In the genomic region with DNA sequence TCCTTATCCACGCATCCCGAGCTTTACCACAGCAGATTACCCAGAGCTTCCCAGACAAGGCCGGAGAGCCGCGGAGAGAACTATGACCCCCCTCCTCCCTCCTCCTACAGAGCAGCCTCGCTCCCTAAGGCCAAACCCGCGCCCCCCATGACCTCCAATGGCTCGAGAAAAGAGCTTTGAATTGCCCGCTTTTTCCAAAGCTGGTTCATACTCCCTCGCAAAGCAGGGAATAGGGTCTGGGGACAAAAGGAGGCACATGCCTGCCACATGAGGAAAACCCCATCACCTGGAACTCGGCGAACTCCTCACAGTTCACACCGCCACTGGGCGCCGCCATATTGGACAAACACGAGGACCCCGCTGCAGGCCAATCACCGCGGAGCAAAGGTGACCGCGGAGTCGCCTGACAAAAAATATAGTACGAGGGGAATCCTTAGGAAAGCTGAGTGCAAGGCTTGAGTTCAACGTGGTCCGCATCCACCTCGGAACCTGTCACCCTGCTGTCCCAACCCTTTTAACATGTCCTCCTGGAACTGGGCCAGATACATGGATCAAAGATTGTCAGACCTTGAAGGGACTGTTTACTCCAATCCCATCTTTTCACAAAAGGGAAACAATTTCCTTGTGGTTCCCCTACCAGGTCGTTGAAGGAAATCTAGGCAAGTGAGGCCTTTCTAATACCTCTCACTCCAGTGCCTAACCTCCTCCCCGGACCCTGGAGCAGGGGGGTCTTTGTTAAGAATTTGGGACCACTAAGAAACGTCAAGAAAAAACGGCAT, we compare ENCODE assay signal across 1 cellular context.
TF ChIP-seq lines count a peak whose summit lies in the region.

A gene (minus strand): TSS at position 344 of the 779 bp plus-strand sequence. CDS start 7 bp downstream, at position 337.

TF ChIP-seq in HepG2, 621 proteins besides CTCF, POLR2A, EP300 and RAD21 (continued from another document and continues in another):
- TF ChIP-seq, protein P1, sequence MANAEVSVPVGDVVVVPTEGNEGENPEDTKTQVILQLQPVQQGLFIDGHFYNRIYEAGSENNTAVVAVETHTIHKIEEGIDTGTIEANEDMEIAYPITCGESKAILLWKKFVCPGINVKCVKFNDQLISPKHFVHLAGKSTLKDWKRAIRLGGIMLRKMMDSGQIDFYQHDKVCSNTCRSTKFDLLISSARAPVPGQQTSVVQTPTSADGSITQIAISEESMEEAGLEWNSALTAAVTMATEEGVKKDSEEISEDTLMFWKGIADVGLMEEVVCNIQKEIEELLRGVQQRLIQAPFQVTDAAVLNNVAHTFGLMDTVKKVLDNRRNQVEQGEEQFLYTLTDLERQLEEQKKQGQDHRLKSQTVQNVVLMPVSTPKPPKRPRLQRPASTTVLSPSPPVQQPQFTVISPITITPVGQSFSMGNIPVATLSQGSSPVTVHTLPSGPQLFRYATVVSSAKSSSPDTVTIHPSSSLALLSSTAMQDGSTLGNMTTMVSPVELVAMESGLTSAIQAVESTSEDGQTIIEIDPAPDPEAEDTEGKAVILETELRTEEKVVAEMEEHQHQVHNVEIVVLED (CRISPR knock-in tag; IDR thresholded peaks at IDR 0.05; ENCODE audit: borderline replicate concordance) = peak; percentile 58; the same call in 1 of the 2 replicates
- TF ChIP-seq NFYC (CRISPR knock-in tag; IDR thresholded peaks at IDR 0.05) (peak; percentile 84), CCAR2 (optimal IDR thresholded peaks at IDR 0.05; ENCODE audit: low read depth, low read length) (no peak), ZBTB7B (CRISPR knock-in tag; IDR thresholded peaks at IDR 0.05) (peak; percentile 73), MED8 (CRISPR knock-in tag; IDR thresholded peaks at IDR 0.05; ENCODE audit: insufficient replicate concordance) (peak; percentile 64), ZBTB7A (CRISPR knock-in tag; IDR thresholded peaks at IDR 0.05) (peak; percentile 77; the same call in 1 of the 2 replicates), ERF (CRISPR knock-in tag; IDR thresholded peaks at IDR 0.05) (peak; percentile 44; the same call in 1 of the 2 replicates), ZC3H13 (CRISPR knock-in tag; IDR thresholded peaks at IDR 0.05) (0 out of 2 replicates have a peak, but pooled peaks have one; percentile 41), MED1 (CRISPR knock-in tag; IDR thresholded peaks at IDR 0.05) (peak; percentile 59; the same call in 1 of the 2 replicates), ZFYVE20 (CRISPR knock-in tag; IDR thresholded peaks at IDR 0.05; ENCODE audit: borderline replicate concordance, low read depth) (no peak), JUND (CRISPR knock-in tag; IDR thresholded peaks at IDR 0.05) (no peak), HNRNPLL (IDR thresholded peaks at IDR 0.05; ENCODE audit: low read depth, low read length, poor library complexity, severe bottlenecking) (peak; percentile 34), TBL1XR1 (IDR thresholded peaks at IDR 0.05; ENCODE audit: borderline replicate concordance, low read length, partially characterized antibody) (no peak), ZNF572 (CRISPR knock-in tag; IDR thresholded peaks at IDR 0.05) (peak; percentile 70; the same call in 1 of the 2 replicates), TBX2 (CRISPR knock-in tag; IDR thresholded peaks at IDR 0.05; ENCODE audit: borderline replicate concordance) (peak; percentile 79), PHF21A (CRISPR knock-in tag; IDR thresholded peaks at IDR 0.05) (peak; percentile 69; the same call in 1 of the 2 replicates), ZNF7 (CRISPR knock-in tag; IDR thresholded peaks at IDR 0.05) (peak; percentile 8; the same call in 1 of the 2 replicates), RFX1 (IDR thresholded peaks at IDR 0.05) (no peak), GTF3A (CRISPR knock-in tag; conservative IDR thresholded peaks at IDR 0.05) (peak; percentile 88; the same call in 1 of the 2 replicates), GATAD1 (CRISPR knock-in tag; IDR thresholded peaks at IDR 0.05) (peak; percentile 98), ZNF501 (CRISPR knock-in tag; IDR thresholded peaks at IDR 0.05) (peak; percentile 94), FIP1L1 (IDR thresholded peaks at IDR 0.05; ENCODE audit: borderline replicate concordance, insufficient read depth, low read depth, low read length) (no peak), NFKB2 (CRISPR knock-in tag; IDR thresholded peaks at IDR 0.05; ENCODE audit: borderline replicate concordance) (peak; percentile 83; the same call in 1 of the 2 replicates), SAP130 (CRISPR knock-in tag; IDR thresholded peaks at IDR 0.05; ENCODE audit: low read depth) (peak; percentile 81), NCOA2 (CRISPR knock-in tag; IDR thresholded peaks at IDR 0.05) (peak; percentile 42), AGO1 (IDR thresholded peaks at IDR 0.05; ENCODE audit: low read depth, low read length, poor library complexity, severe bottlenecking) (no peak), PITX1 (CRISPR knock-in tag; IDR thresholded peaks at IDR 0.05) (peak; percentile 44; the same call in 1 of the 2 replicates), POLR2AphosphoS5 (IDR thresholded peaks at IDR 0.05; ENCODE audit: low read depth, low read length) (peak; percentile 94), ZNF451 (CRISPR knock-in tag; IDR thresholded peaks at IDR 0.05) (peak; percentile 65), ZNF773 (CRISPR knock-in tag; IDR thresholded peaks at IDR 0.05; ENCODE audit: borderline replicate concordance) (peak; percentile 61; the same call in 1 of the 2 replicates), ZNF605 (CRISPR knock-in tag; IDR thresholded peaks at IDR 0.05) (peak; percentile 87), POGZ (CRISPR knock-in tag; IDR thresholded peaks at IDR 0.05) (peak; percentile 72; the same call in 1 of the 2 replicates), MXD4 (CRISPR knock-in tag; IDR thresholded peaks at IDR 0.05) (peak; percentile 80; the same call in 1 of the 2 replicates), DR1 (CRISPR knock-in tag; IDR thresholded peaks at IDR 0.05) (peak; percentile 81), FOSL1 (CRISPR knock-in tag; IDR thresholded peaks at IDR 0.05; ENCODE audit: borderline replicate concordance) (no peak)
- TF ChIP-seq, protein P2, sequence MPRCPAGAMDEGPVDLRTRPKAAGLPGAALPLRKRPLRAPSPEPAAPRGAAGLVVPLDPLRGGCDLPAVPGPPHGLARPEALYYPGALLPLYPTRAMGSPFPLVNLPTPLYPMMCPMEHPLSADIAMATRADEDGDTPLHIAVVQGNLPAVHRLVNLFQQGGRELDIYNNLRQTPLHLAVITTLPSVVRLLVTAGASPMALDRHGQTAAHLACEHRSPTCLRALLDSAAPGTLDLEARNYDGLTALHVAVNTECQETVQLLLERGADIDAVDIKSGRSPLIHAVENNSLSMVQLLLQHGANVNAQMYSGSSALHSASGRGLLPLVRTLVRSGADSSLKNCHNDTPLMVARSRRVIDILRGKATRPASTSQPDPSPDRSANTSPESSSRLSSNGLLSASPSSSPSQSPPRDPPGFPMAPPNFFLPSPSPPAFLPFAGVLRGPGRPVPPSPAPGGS (CRISPR knock-in tag; IDR thresholded peaks at IDR 0.05) = 0 out of 2 replicates have a peak, but pooled peaks have one; percentile 73
- TF ChIP-seq, protein P3, sequence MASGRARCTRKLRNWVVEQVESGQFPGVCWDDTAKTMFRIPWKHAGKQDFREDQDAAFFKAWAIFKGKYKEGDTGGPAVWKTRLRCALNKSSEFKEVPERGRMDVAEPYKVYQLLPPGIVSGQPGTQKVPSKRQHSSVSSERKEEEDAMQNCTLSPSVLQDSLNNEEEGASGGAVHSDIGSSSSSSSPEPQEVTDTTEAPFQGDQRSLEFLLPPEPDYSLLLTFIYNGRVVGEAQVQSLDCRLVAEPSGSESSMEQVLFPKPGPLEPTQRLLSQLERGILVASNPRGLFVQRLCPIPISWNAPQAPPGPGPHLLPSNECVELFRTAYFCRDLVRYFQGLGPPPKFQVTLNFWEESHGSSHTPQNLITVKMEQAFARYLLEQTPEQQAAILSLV (CRISPR knock-in tag; IDR thresholded peaks at IDR 0.05; ENCODE audit: borderline replicate concordance) = peak; percentile 70; the same call in 1 of the 2 replicates
- TF ChIP-seq, protein P4, sequence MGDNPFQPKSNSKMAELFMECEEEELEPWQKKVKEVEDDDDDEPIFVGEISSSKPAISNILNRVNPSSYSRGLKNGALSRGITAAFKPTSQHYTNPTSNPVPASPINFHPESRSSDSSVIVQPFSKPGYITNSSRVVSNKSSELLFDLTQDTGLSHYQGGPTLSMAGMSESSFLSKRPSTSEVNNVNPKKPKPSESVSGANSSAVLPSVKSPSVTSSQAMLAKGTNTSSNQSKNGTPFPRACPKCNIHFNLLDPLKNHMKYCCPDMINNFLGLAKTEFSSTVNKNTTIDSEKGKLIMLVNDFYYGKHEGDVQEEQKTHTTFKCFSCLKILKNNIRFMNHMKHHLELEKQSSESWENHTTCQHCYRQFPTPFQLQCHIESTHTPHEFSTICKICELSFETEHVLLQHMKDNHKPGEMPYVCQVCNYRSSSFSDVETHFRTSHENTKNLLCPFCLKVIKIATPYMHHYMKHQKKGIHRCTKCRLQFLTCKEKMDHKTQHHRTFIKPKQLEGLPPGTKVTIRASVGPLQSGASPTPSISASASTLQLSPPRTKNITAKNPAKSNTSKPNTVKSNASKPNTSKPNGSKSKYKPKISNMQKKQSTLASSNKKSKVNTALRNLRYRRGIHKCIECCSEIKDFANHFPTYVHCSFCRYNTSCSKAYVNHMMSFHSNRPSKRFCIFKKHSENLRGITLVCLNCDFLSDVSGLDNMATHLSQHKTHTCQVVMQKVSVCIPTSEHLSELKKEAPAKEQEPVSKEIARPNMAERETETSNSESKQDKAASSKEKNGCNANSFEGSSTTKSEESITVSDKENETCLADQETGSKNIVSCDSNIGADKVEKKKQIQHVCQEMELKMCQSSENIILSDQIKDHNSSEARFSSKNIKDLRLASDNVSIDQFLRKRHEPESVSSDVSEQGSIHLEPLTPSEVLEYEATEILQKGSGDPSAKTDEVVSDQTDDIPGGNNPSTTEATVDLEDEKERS (CRISPR knock-in tag; IDR thresholded peaks at IDR 0.05) = 0 out of 2 replicates have a peak, but pooled peaks have one; percentile 26
- TF ChIP-seq, protein P5, sequence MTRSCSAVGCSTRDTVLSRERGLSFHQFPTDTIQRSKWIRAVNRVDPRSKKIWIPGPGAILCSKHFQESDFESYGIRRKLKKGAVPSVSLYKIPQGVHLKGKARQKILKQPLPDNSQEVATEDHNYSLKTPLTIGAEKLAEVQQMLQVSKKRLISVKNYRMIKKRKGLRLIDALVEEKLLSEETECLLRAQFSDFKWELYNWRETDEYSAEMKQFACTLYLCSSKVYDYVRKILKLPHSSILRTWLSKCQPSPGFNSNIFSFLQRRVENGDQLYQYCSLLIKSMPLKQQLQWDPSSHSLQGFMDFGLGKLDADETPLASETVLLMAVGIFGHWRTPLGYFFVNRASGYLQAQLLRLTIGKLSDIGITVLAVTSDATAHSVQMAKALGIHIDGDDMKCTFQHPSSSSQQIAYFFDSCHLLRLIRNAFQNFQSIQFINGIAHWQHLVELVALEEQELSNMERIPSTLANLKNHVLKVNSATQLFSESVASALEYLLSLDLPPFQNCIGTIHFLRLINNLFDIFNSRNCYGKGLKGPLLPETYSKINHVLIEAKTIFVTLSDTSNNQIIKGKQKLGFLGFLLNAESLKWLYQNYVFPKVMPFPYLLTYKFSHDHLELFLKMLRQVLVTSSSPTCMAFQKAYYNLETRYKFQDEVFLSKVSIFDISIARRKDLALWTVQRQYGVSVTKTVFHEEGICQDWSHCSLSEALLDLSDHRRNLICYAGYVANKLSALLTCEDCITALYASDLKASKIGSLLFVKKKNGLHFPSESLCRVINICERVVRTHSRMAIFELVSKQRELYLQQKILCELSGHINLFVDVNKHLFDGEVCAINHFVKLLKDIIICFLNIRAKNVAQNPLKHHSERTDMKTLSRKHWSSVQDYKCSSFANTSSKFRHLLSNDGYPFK (CRISPR knock-in tag; IDR thresholded peaks at IDR 0.05; ENCODE audit: borderline replicate concordance) = peak; percentile 97
- TF ChIP-seq, protein P6, sequence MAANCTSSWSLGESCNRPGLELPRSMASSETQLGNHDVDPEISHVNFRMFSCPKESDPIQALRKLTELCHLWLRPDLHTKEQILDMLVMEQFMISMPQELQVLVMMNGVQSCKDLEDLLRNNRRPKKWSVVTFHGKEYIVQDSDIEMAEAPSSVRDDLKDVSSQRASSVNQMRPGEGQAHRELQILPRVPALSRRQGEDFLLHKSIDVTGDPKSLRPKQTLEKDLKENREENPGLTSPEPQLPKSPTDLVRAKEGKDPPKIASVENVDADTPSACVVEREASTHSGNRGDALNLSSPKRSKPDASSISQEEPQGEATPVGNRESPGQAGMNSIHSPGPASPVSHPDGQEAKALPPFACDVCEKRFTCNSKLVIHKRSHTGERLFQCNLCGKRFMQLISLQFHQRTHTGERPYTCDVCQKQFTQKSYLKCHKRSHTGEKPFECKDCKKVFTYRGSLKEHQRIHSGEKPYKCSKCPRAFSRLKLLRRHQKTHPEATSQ (CRISPR knock-in tag; IDR thresholded peaks at IDR 0.05; ENCODE audit: borderline replicate concordance) = peak; percentile 80; the same call in 1 of the 2 replicates
- TF ChIP-seq, protein P7, sequence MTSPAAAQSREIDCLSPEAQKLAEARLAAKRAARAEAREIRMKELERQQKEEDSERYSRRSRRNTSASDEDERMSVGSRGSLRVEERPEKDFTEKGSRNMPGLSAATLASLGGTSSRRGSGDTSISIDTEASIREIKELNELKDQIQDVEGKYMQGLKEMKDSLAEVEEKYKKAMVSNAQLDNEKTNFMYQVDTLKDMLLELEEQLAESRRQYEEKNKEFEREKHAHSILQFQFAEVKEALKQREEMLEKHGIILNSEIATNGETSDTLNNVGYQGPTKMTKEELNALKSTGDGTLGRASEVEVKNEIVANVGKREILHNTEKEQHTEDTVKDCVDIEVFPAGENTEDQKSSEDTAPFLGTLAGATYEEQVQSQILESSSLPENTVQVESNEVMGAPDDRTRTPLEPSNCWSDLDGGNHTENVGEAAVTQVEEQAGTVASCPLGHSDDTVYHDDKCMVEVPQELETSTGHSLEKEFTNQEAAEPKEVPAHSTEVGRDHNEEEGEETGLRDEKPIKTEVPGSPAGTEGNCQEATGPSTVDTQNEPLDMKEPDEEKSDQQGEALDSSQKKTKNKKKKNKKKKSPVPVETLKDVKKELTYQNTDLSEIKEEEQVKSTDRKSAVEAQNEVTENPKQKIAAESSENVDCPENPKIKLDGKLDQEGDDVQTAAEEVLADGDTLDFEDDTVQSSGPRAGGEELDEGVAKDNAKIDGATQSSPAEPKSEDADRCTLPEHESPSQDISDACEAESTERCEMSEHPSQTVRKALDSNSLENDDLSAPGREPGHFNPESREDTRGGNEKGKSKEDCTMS (CRISPR knock-in tag; conservative IDR thresholded peaks at IDR 0.05) = no peak
- TF ChIP-seq, protein P8, sequence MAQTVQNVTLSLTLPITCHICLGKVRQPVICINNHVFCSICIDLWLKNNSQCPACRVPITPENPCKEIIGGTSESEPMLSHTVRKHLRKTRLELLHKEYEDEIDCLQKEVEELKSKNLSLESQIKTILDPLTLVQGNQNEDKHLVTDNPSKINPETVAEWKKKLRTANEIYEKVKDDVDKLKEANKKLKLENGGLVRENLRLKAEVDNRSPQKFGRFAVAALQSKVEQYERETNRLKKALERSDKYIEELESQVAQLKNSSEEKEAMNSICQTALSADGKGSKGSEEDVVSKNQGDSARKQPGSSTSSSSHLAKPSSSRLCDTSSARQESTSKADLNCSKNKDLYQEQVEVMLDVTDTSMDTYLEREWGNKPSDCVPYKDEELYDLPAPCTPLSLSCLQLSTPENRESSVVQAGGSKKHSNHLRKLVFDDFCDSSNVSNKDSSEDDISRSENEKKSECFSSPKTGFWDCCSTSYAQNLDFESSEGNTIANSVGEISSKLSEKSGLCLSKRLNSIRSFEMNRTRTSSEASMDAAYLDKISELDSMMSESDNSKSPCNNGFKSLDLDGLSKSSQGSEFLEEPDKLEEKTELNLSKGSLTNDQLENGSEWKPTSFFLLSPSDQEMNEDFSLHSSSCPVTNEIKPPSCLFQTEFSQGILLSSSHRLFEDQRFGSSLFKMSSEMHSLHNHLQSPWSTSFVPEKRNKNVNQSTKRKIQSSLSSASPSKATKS (CRISPR knock-in tag; IDR thresholded peaks at IDR 0.05) = peak; percentile 94; the same call in 1 of the 2 replicates
